ENCODE assay signal across 34 cellular contexts in genomic region chr20:61482425-61482887, GRCh38.
DNase-seq lines count a peak whose midpoint lies in the region; ATAC-seq, FAIRE-seq and TF ChIP-seq lines count a peak whose summit lies in the region.
"Had no signal": no experiment of that assay in that cellular context is flagged by ENCODE, and none has a peak within 500 bp of the region (broad histone marks: within the 10 kb centered on the region; RNA-seq: fewer than 3 reads in every experiment).

No MANE protein-coding gene starts in this region.

- TF ChIP-seq EP300 in K562 (IDR thresholded peaks at IDR 0.05; ENCODE audit: low read length), result no peak

- peaks cover 0 to 8% of the 10 kb centered on the region in 2 experiments; a peak in 2 of 5 replicates for H3K27me3 ChIP-seq in K562 (ENCODE audit: control insufficient read depth in 2 of 2, insufficient read depth in 2 of 2, low read length in 2 of 2)
- H3K27me3 ChIP-seq in neuronal stem cell (ENCODE audit: control insufficient read depth in 3 of 3, insufficient read depth in 3 of 3, low read depth in 1 of 3, low read length in 3 of 3), result no peaks in the 10 kb centered on the region
- no peaks in the 10 kb centered on the region for H3K27me3 ChIP-seq in mesenchymal stem cell (ENCODE audit: control insufficient read depth in 1 of 2, insufficient read depth in 1 of 2, low read length in 2 of 2)
- H3K27me3 ChIP-seq: BLaER1, breast epithelium, neutrophil, right lobe of liver had no signal

- H2BK5ac ChIP-seq in neuronal stem cell (ENCODE audit: low read length) (no peak overlapping the region), mesenchymal stem cell (ENCODE audit: low read depth, low read length, poor library complexity, severe bottlenecking) (no peak overlapping the region)

- H3K79me2 ChIP-seq in K562 (ENCODE audit: control insufficient read depth, insufficient read depth, low read length), result no peaks in the 10 kb centered on the region

- 0% methylated on average over 12 of the region's 12 CpGs for WGBS in K562 (ENCODE audit: insufficient coverage, low coverage, missing lambda C conversion rate)
- no CpG with 5 or more reads among the region's 12 CpGs for WGBS in neuronal stem cell (ENCODE audit: extremely low coverage in 2 of 2, insufficient read length in 2 of 2, insufficient replicate concordance in 1 of 2), 2 donors
- WGBS in mesenchymal stem cell, result 95% methylated on average over 12 of the region's 12 CpGs

- H2AK5ac ChIP-seq in neuronal stem cell (ENCODE audit: low read depth, low read length) (no peak overlapping the region), mesenchymal stem cell (ENCODE audit: low read length, severe bottlenecking) (no peak overlapping the region)

- H3K18ac ChIP-seq in neuronal stem cell (ENCODE audit: low read length) (peak overlapping the region; percentile 60), mesenchymal stem cell (ENCODE audit: low read depth in 1 of 2, low read length in 2 of 2) (no peak overlapping the region)

- H3K79me1 ChIP-seq in neuronal stem cell (ENCODE audit: low read depth, low read length) (peaks cover 1% of the 10 kb centered on the region), mesenchymal stem cell (replicated peaks; ENCODE audit: low read length, poor library complexity, severe bottlenecking) (peaks cover 2% of the 10 kb centered on the region)

- ATAC-seq in K562 (peak; percentile 47), GM19395 (IDR thresholded peaks at IDR 0.05; ENCODE audit: unreplicated experiment) (no peak)
- ATAC-seq: heart left ventricle, left ventricle myocardium superior, right lobe of liver had no signal

- FAIRE-seq in K562 (lab: Jason Lieb, UNC), result no peak
- FAIRE-seq: kidney had no signal

- H3K4me1 ChIP-seq in K562 (replicated peaks in 1 of 2; ENCODE audit: control insufficient read depth in 2 of 2, insufficient read depth in 2 of 2, low read length in 2 of 2) (no peaks in the 10 kb centered on the region), neuronal stem cell (ENCODE audit: control insufficient read depth in 2 of 2, insufficient read depth in 1 of 2, low read depth in 1 of 2, low read length in 2 of 2) (peaks cover 0 to 3% of the 10 kb centered on the region in 2 donors), mesenchymal stem cell (ENCODE audit: control insufficient read depth, insufficient read depth, low read depth, low read length) (no peaks in the 10 kb centered on the region)
- H3K4me1 ChIP-seq: breast epithelium, esophagus muscularis mucosa, heart left ventricle, right lobe of liver, tibial artery had no signal

- H4K8ac ChIP-seq in neuronal stem cell (ENCODE audit: low read depth, low read length) (no peak overlapping the region), mesenchymal stem cell (ENCODE audit: low read length) (no peak overlapping the region)

- H3K14ac ChIP-seq in neuronal stem cell (ENCODE audit: low read length), result peak overlapping the region; percentile 58
- no peak overlapping the region for H3K14ac ChIP-seq in mesenchymal stem cell (ENCODE audit: low read length in 2 of 2)

- H3K36me3 ChIP-seq in K562 (ENCODE audit: control insufficient read depth, insufficient read depth, low read length), result no peaks in the 10 kb centered on the region
- H3K36me3 ChIP-seq in neuronal stem cell (replicated peaks in 1 of 2; ENCODE audit: control insufficient read depth in 2 of 2, insufficient read depth in 2 of 2, low read length in 2 of 2), result no peaks in the 10 kb centered on the region
- no peaks in the 10 kb centered on the region for H3K36me3 ChIP-seq in mesenchymal stem cell (ENCODE audit: control insufficient read depth in 1 of 2, insufficient read depth in 2 of 2, low read depth in 1 of 2, low read length in 2 of 2)
- H3K36me3 ChIP-seq: BLaER1, breast epithelium, esophagus muscularis mucosa, heart left ventricle, MG63, neutrophil, right lobe of liver, tibial artery had no signal

- CTCF ChIA-PET in K562 (lab: Yijun Ruan, JAX; ENCODE audit: low intra/inter-chr PET ratio), result no interaction called here

- no peak for TF ChIP-seq POLR2A in K562 (conservative IDR thresholded peaks at IDR 0.05)

- no peak overlapping the region for H2BK15ac ChIP-seq in neuronal stem cell (ENCODE audit: low read length)
- no peak overlapping the region for H2BK15ac ChIP-seq in mesenchymal stem cell (ENCODE audit: low read depth, poor library complexity, severe bottlenecking)

- H2AFZ ChIP-seq in K562 (ENCODE audit: low read depth, low read length) (no peak overlapping the region), neuronal stem cell (ENCODE audit: low read length) (no peak overlapping the region), mesenchymal stem cell (ENCODE audit: low read depth, low read length) (no peak overlapping the region)
- H2AFZ ChIP-seq: PC-9 had no signal

- H3K9ac ChIP-seq in K562 (ENCODE audit: insufficient read depth in 1 of 2, low read depth in 2 of 2, low read length in 2 of 2), result no peak overlapping the region
- no peak overlapping the region for H3K9ac ChIP-seq in neuronal stem cell (ENCODE audit: low read depth, low read length, poor library complexity)
- H3K9ac ChIP-seq in mesenchymal stem cell (ENCODE audit: low read length), result no peak overlapping the region
- H3K9ac ChIP-seq: BLaER1 had no signal

- H4K20me1 ChIP-seq in K562 (replicated peaks; ENCODE audit: control insufficient read depth, insufficient read depth, low read length), result 0 out of 2 replicates have a peak, but pooled peaks cover 2% of the 10 kb centered on the region
- H4K20me1 ChIP-seq: BLaER1 had no signal

- no TSS peak for BruUV-seq in K562 (replicated peaks; lab: Mats Ljungman, UMichigan)

- in situ Hi-C loops in K562 (cut with MboI), result no loop called here

- no peak overlapping the region for H2BK12ac ChIP-seq in neuronal stem cell (ENCODE audit: low read length)
- no peak overlapping the region for H2BK12ac ChIP-seq in mesenchymal stem cell (ENCODE audit: low read length in 2 of 2)

- DNase-seq in ELF-1 (ENCODE audit: low read depth, low spot score), result peak; percentile 41
- DNase-seq in M059J (ENCODE audit: low read depth), result peak; percentile 4
- peak; percentile 17 to 56 (median 55) for DNase-seq in K562 (ENCODE audit: extremely low read depth in 1 of 4, low spot score in 3 of 4)
- DNase-seq in neuronal stem cell (ENCODE audit: low spot score), result no peak
- DNase-seq in mesenchymal stem cell, result no peak
- DNase-seq in NCI-H2227 (lab: John Stamatoyannopoulos, UW; ENCODE audit: unreplicated experiment), result no peak
- DNase-seq: activated CD4-positive, alpha-beta T cell treated with anti-CD3 and anti-CD28 coated beads, Interleukin-2, amount 50 U/mL, for 1 hour; activated effector memory CD4-positive, alpha-beta T cell treated with anti-CD3 and anti-CD28 coated beads, Interleukin-2, amount 50 U/mL, for 16 hours; activated naive CD8-positive, alpha-beta T cell treated with anti-CD3 and anti-CD28 coated beads for 36 hours; activated T-cell treated with anti-CD3 and anti-CD28 coated beads, Interleukin-2, amount 50 U/mL, for 24 hours; anterior cingulate cortex; effector CD8-positive, alpha-beta T cell; foreskin melanocyte; GDM1; heart left ventricle; kidney; left ventricle myocardium superior; MG63; NCI-H1105 treated with DMSO at 0.1 percent for 48 hours; NCI-H187 treated with DMSO at 0.1 percent for 48 hours; NCI-H526; PC-9; posterior cingulate gyrus; right lobe of liver; SHP77 treated with DMSO at 0.1 percent for 48 hours; stimulated activated CD4-positive, alpha-beta T cell treated with anti-CD3 and anti-CD28 coated beads, Interleukin-12 subunit alpha, Interleukin-12 subunit beta, amount 100 ng/mL, for 4 hours; stimulated activated CD4-positive, alpha-beta T cell treated with anti-CD3 and anti-CD28 coated beads, Interleukin-4, amount 100 ng/mL, for 24 hours; T1000; tibial artery had no signal

- POLR2A ChIA-PET in K562 (lab: Yijun Ruan, JAX), result no interaction called here

- H3K4ac ChIP-seq in neuronal stem cell (ENCODE audit: low read length) (no peak overlapping the region), mesenchymal stem cell (ENCODE audit: low read depth in 1 of 2, low read length in 2 of 2) (no peak overlapping the region)

- no peaks in the 10 kb centered on the region for H3K9me1 ChIP-seq in K562 (ENCODE audit: control insufficient read depth, insufficient read depth, low read length)

- no peak overlapping the region for H4K91ac ChIP-seq in neuronal stem cell (ENCODE audit: low read depth, low read length, poor library complexity)
- no peak overlapping the region for H4K91ac ChIP-seq in mesenchymal stem cell (ENCODE audit: low read length)

- intact Hi-C loops in K562 (cut with micrococcal nuclease), result no loop called here

- H3K9me3 ChIP-seq in K562 (replicated peaks; ENCODE audit: control insufficient read depth, insufficient read depth, low read depth, low read length), result no peaks in the 10 kb centered on the region
- peaks cover 0 to 4% of the 10 kb centered on the region in 2 donors for H3K9me3 ChIP-seq in neuronal stem cell (replicated peaks in 1 of 2; ENCODE audit: control insufficient read depth in 2 of 2, insufficient read depth in 1 of 2, low read depth in 1 of 2, low read length in 2 of 2)
- peaks cover 6% of the 10 kb centered on the region for H3K9me3 ChIP-seq in mesenchymal stem cell (ENCODE audit: control insufficient read depth, low read length)
- H3K9me3 ChIP-seq: breast epithelium, esophagus muscularis mucosa, MG63, neutrophil, right lobe of liver had no signal

- TF ChIP-seq RAD21 in K562 (CRISPR knock-in tag; conservative IDR thresholded peaks at IDR 0.05 in 1 of 2, IDR thresholded peaks at IDR 0.05 in 1 of 2), result no peak

- H3K4me3 ChIP-seq in K562 (no peak overlapping the region), neuronal stem cell (ENCODE audit: low read length in 2 of 2) (no peak overlapping the region), mesenchymal stem cell (ENCODE audit: insufficient read depth in 1 of 2, low read depth in 1 of 2, low read length in 2 of 2) (no peak overlapping the region)
- H3K4me3 ChIP-seq: BLaER1, breast epithelium, esophagus muscularis mucosa, heart left ventricle, MG63, PC-9, right lobe of liver, tibial artery had no signal

- no peak overlapping the region for H3K23ac ChIP-seq in neuronal stem cell (ENCODE audit: low read depth, low read length, poor library complexity)
- H3K23ac ChIP-seq in mesenchymal stem cell (ENCODE audit: low read length in 2 of 2), result no peak overlapping the region

- H3K27ac ChIP-seq in K562 (ENCODE audit: extremely low read depth, low read depth, low read length) (no peak overlapping the region), neuronal stem cell (replicated peaks; ENCODE audit: low read length) (no peak overlapping the region), mesenchymal stem cell (ENCODE audit: low read length, poor library complexity, severe bottlenecking) (no peak overlapping the region)
- H3K27ac ChIP-seq: BLaER1, breast epithelium, esophagus muscularis mucosa, heart left ventricle, neutrophil, PC-9, right lobe of liver, tibial artery had no signal

- TF ChIP-seq CTCF in K562 (IDR thresholded peaks at IDR 0.05 in 2 of 3, conservative IDR thresholded peaks at IDR 0.05 in 1 of 3; ENCODE audit: insufficient read depth in 2 of 3, low read depth in 1 of 3, low read length in 3 of 3), result no peak

- H3K4me2 ChIP-seq in K562 (ENCODE audit: insufficient read depth, low read length) (no peak overlapping the region), neuronal stem cell (ENCODE audit: insufficient read depth, low read length, poor library complexity, severe bottlenecking) (no peak overlapping the region), mesenchymal stem cell (ENCODE audit: low read length, poor library complexity, severe bottlenecking) (no peak overlapping the region)
- H3K4me2 ChIP-seq: BLaER1, PC-9 had no signal

- H2BK120ac ChIP-seq in neuronal stem cell (ENCODE audit: low read depth, low read length) (no peak overlapping the region), mesenchymal stem cell (ENCODE audit: low read depth, low read length) (no peak overlapping the region)

Comparison
In these comparisons a context has a peak if more than half of its experiments do, and no peak if none do; other contexts are left out.
1. DNase-seq: peak in ELF-1 (single experiment), M059J (single experiment) and K562 (4 of 4); none in neuronal stem cell (single experiment), mesenchymal stem cell (single experiment) and NCI-H2227 (single experiment).